In genomic region chr11:84289381-84289906, GRCh38 we compare ENCODE assay signal across 8 cellular contexts.
DNase-seq lines count a peak whose midpoint lies in the region; ATAC-seq, FAIRE-seq and TF ChIP-seq lines count a peak whose summit lies in the region.

No MANE protein-coding gene starts in this region.

- H3K4me3 ChIP-seq in left lung (no peak overlapping the region), HAP-1 (no peak overlapping the region)

- peak; percentile 61 for FAIRE-seq in GM18507 (lab: Jason Lieb, UNC)

- H3K9me3 ChIP-seq in left lung (no peaks in the 10 kb centered on the region), HAP-1 (no peaks in the 10 kb centered on the region)

- peak overlapping the region in 1 of 2 donors; percentile 6 for H3K27ac ChIP-seq in left lung

- intact Hi-C loops in left lung (cut with DNase I), result no loop called here

- H3K36me3 ChIP-seq in left lung, result no peaks in the 10 kb centered on the region
- H3K36me3 ChIP-seq in HAP-1 (replicated peaks), result no peaks in the 10 kb centered on the region

- TF ChIP-seq CTCF in left lung (IDR thresholded peaks at IDR 0.05), result no peak

- H3K4me1 ChIP-seq in left lung (peaks cover 0 to 3% of the 10 kb centered on the region in 2 donors), HAP-1 (no peaks in the 10 kb centered on the region)

- in situ Hi-C loops in HAP-1 (cut with MboI; ENCODE audit: low sequenced_read_pairs), result no loop called here

- peak; percentile 3 for DNase-seq in GM18507 (ENCODE audit: extremely low spot score, insufficient read length, low read depth)
- DNase-seq in HT1080 (ENCODE audit: low read depth), result peak; percentile 83
- no peak for DNase-seq in left lung
- no peak for DNase-seq in T-helper 9 cell
- no peak for DNase-seq in NCI-H510A treated with DMSO at 0.1 percent for 48 hours (lab: John Stamatoyannopoulos, UW)
- DNase-seq in activated CD4-positive, CD25-positive, alpha-beta regulatory T cell treated with anti-CD3 and anti-CD28 coated beads, Interleukin-2, amount 50 U/mL, for 72 hours, result no peak
- no peak for DNase-seq in HAP-1 (ENCODE audit: low spot score in 2 of 2)

- H3K27me3 ChIP-seq in left lung (no peaks in the 10 kb centered on the region), HAP-1 (ENCODE audit: low read depth) (no peaks in the 10 kb centered on the region)

- ATAC-seq in GM21825 (IDR thresholded peaks at IDR 0.05; ENCODE audit: unreplicated experiment) (peak; percentile 99), left lung (peak; percentile 31)

Comparison
In these comparisons a context has a peak if more than half of its experiments do, and no peak if none do; other contexts are left out.
1. DNase-seq: peak in GM18507 (single experiment) and HT1080 (single experiment); none in left lung (0 of 2), T-helper 9 cell (single experiment), NCI-H510A treated with DMSO at 0.1 percent for 48 hours (single experiment), activated CD4-positive, CD25-positive, alpha-beta regulatory T cell treated with anti-CD3 and anti-CD28 coated beads, Interleukin-2, amount 50 U/mL, for 72 hours (single experiment) and HAP-1 (0 of 2).